ENCODE assay signal across 8 cellular contexts in the genomic region with DNA sequence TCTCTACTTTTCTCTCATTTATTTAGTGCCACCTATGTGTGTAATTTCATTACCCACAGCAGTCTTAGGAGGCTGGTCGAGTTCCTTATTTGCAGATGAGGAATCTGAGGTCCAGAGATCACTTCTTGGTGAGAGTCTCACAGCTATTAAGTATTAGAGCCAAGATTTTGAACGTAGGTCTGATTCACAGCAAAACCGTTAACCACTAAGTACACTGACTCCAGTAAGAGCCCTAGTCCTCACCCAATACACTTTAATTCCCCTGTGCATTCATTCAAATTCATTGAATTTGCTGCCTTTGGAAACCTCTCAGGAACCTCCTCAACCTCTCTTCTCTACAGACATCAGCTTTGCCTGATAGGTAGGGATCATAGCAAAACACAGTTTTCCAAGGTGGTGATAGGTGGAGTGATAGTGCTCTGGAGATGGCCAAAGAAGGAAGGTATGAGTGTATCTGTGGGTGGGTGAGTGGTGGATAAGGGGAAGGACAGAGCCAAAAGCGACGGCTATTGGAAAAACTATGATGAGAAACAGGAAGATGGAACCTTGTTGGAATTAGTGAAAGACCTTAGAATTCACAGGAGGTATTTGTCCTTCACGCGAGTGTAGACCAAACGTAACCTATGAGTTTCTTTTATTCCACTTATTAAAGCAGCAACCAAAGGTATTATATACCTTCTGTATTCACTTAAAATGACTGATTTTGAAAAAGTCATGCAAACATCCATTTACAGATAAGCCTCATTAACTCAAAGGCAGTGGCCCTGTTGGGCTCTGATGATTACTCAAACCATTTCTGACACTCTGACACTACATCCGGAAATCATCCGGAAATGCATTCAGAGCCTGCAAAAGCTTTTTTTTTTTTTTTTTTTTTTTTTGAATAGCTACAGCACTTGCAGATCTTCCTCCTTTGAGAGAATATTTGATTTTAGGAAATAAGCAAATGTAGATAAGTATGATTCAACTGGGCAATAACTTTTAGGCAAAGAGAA. TPM values are rescaled to one million over a fixed set of nuclear protein-coding genes. Genes with fewer than 3 reads are reported as not detected.
DNase-seq lines count a peak whose midpoint lies in the region; ATAC-seq and TF ChIP-seq lines count a peak whose summit lies in the region.

No MANE protein-coding gene starts in this region.

- H3K79me1 ChIP-seq in mesendoderm (ENCODE audit: low read length): no peaks in the 10 kb centered on the region

- H3K79me2 ChIP-seq in mesendoderm (ENCODE audit: control insufficient read depth, insufficient read depth, low read length): peaks cover 29% of the 10 kb centered on the region

- peak overlapping the region; percentile 51 for H3K4me3 Mint-ChIP-seq in activated CD4-positive, alpha-beta memory T cell treated with anti-CD3 and anti-CD28 coated beads, Interleukin-2, amount 10 ng/mL, durations not matched to agents 7 days and 5 days
- H3K4me3 Mint-ChIP-seq in stimulated activated naive CD8-positive, alpha-beta T cell treated with anti-CD3 and anti-CD28 coated beads, Interleukin-15, amount 100 ng/mL, for 72 hours: peak overlapping the region; percentile 53 to 68

- H3K4me1 Mint-ChIP-seq in activated CD4-positive, alpha-beta memory T cell treated with anti-CD3 and anti-CD28 coated beads, Interleukin-2, amount 10 ng/mL, durations not matched to agents 7 days and 5 days: peaks cover 64% of the 10 kb centered on the region
- peaks cover 45% of the 10 kb centered on the region for H3K4me1 Mint-ChIP-seq in stimulated activated naive CD8-positive, alpha-beta T cell treated with anti-CD3 and anti-CD28 coated beads, Interleukin-15, amount 100 ng/mL, for 72 hours

- POLR2A ChIA-PET in A673 (lab: Charles Lee; ENCODE audit: low non-redundant PET): no interaction called here
- POLR2A ChIA-PET in activated CD4-positive, alpha-beta memory T cell treated with anti-CD3 and anti-CD28 coated beads, Interleukin-2, amount 10 ng/mL, durations not matched to agents 7 days and 5 days (lab: Charles Lee): no interaction called here

- TF ChIP-seq CTCF in A673 (conservative IDR thresholded peaks at IDR 0.05; ENCODE audit: low read depth, low read length) (no peak), gastrocnemius medialis (IDR thresholded peaks at IDR 0.05 in 4 of 5, conservative IDR thresholded peaks at IDR 0.05 in 1 of 5) (no peak)

- no peak for TF ChIP-seq POLR2A in gastrocnemius medialis (IDR thresholded peaks at IDR 0.05)

- H2BK15ac ChIP-seq in mesendoderm (replicated peaks; ENCODE audit: low read depth): no peak overlapping the region

- no peak overlapping the region for H3K4me2 ChIP-seq in mesendoderm (ENCODE audit: low read length)

- no CpG with 5 or more reads among the region's 10 CpGs for WGBS in mesendoderm (ENCODE audit: extremely low coverage, insufficient coverage, low lambda C conversion rate)

- no peak overlapping the region for H3K56ac ChIP-seq in mesendoderm (ENCODE audit: low read length)

- H3K9me3 ChIP-seq in A673 (ENCODE audit: low read depth, low read length, poor library complexity, severe bottlenecking) (no peaks in the 10 kb centered on the region), gastrocnemius medialis (no peaks in the 10 kb centered on the region)

- H4K5ac ChIP-seq in mesendoderm (ENCODE audit: low read length): no peak overlapping the region

- H3K27me3 ChIP-seq in A673 (replicated peaks; ENCODE audit: insufficient read depth, low read depth, low read length, poor library complexity) (no peaks in the 10 kb centered on the region), mesendoderm (ENCODE audit: insufficient read depth, low read length, poor library complexity) (no peaks in the 10 kb centered on the region), gastrocnemius medialis (no peaks in the 10 kb centered on the region)

- no TSS peak for BruUV-seq in A673 (replicated peaks; lab: Mats Ljungman, UMichigan)

- H3K4ac ChIP-seq in mesendoderm (ENCODE audit: low read depth, low read length): no peak overlapping the region

- H3K36me3 Mint-ChIP-seq in activated CD4-positive, alpha-beta memory T cell treated with anti-CD3 and anti-CD28 coated beads, Interleukin-2, amount 10 ng/mL, durations not matched to agents 7 days and 5 days (ENCODE audit: low read depth): peaks cover 7% of the 10 kb centered on the region

- H2BK120ac ChIP-seq in mesendoderm (ENCODE audit: low read depth, low read length): no peak overlapping the region

- no peaks in the 10 kb centered on the region for H3K27me3 Mint-ChIP-seq in activated CD4-positive, alpha-beta memory T cell treated with anti-CD3 and anti-CD28 coated beads, Interleukin-2, amount 10 ng/mL, durations not matched to agents 7 days and 5 days
- no peaks in the 10 kb centered on the region for H3K27me3 Mint-ChIP-seq in stimulated activated naive CD8-positive, alpha-beta T cell treated with anti-CD3 and anti-CD28 coated beads, Interleukin-15, amount 100 ng/mL, for 72 hours

- ATAC-seq in GM18907 (IDR thresholded peaks at IDR 0.05; ENCODE audit: unreplicated experiment) (peak; percentile 89), HG03108 (IDR thresholded peaks at IDR 0.05; ENCODE audit: unreplicated experiment) (peak; percentile 79), gastrocnemius medialis (no peak)
- ATAC-seq in stimulated activated naive CD8-positive, alpha-beta T cell treated with anti-CD3 and anti-CD28 coated beads, Interleukin-15, amount 100 ng/mL, for 72 hours: peak; percentile 92

- H3K27ac Mint-ChIP-seq in activated CD4-positive, alpha-beta memory T cell treated with anti-CD3 and anti-CD28 coated beads, Interleukin-2, amount 10 ng/mL, durations not matched to agents 7 days and 5 days: peak overlapping the region; percentile 88
- H3K27ac Mint-ChIP-seq in stimulated activated naive CD8-positive, alpha-beta T cell treated with anti-CD3 and anti-CD28 coated beads, Interleukin-15, amount 100 ng/mL, for 72 hours: peak overlapping the region; percentile 34 to 85

- H3K18ac ChIP-seq in mesendoderm (ENCODE audit: low read length): no peak overlapping the region

- no peak overlapping the region for H3K9ac ChIP-seq in mesendoderm (ENCODE audit: low read length)

- no peaks in the 10 kb centered on the region for H3K9me3 Mint-ChIP-seq in activated CD4-positive, alpha-beta memory T cell treated with anti-CD3 and anti-CD28 coated beads, Interleukin-2, amount 10 ng/mL, durations not matched to agents 7 days and 5 days
- H3K9me3 Mint-ChIP-seq in stimulated activated naive CD8-positive, alpha-beta T cell treated with anti-CD3 and anti-CD28 coated beads, Interleukin-15, amount 100 ng/mL, for 72 hours: no peaks in the 10 kb centered on the region

- H3K36me3 ChIP-seq in A673 (ENCODE audit: insufficient read depth, low read length, poor library complexity, severe bottlenecking): no peaks in the 10 kb centered on the region
- H3K36me3 ChIP-seq in mesendoderm (ENCODE audit: control insufficient read depth, insufficient read depth, low read length): no peaks in the 10 kb centered on the region
- H3K36me3 ChIP-seq in gastrocnemius medialis: no peaks in the 10 kb centered on the region

- peak overlapping the region; percentile 12 for H3K4me3 ChIP-seq in A673 (ENCODE audit: low read depth, low read length, poor library complexity, severe bottlenecking)
- no peak overlapping the region for H3K4me3 ChIP-seq in mesendoderm (ENCODE audit: low read length)
- no peak overlapping the region for H3K4me3 ChIP-seq in gastrocnemius medialis

- DNase-seq in A673 (ENCODE audit: low spot score): peak; percentile 79
- DNase-seq in activated CD4-positive, alpha-beta memory T cell treated with anti-CD3 and anti-CD28 coated beads, Interleukin-2, amount 10 ng/mL, durations not matched to agents 7 days and 5 days: peak; percentile 26
- peak in 1 of 2 donors; percentile 20 for DNase-seq in stimulated activated naive CD8-positive, alpha-beta T cell treated with anti-CD3 and anti-CD28 coated beads, Interleukin-15, amount 100 ng/mL, for 72 hours
- DNase-seq in Ammon's horn (ENCODE audit: low spot score): no peak
- no peak for DNase-seq in mesendoderm
- DNase-seq in gastrocnemius medialis: no peak

- no peak overlapping the region for H2BK5ac ChIP-seq in mesendoderm (ENCODE audit: low read length)

- H2AK5ac ChIP-seq in mesendoderm (ENCODE audit: low read length): no peak overlapping the region

- in situ Hi-C loops in gastrocnemius medialis (cut with MboI; ENCODE audit: low sequenced_read_pairs in 4 of 4): loop anchor here in 1 of 4 donors (25.0 kb wide), 1 partner anchor 1719 kb away; a partner anchor contains a TSS

- CTCF ChIA-PET in A673 (lab: Charles Lee): no interaction called here
- CTCF ChIA-PET in activated CD4-positive, alpha-beta memory T cell treated with anti-CD3 and anti-CD28 coated beads, Interleukin-2, amount 10 ng/mL, durations not matched to agents 7 days and 5 days (lab: Charles Lee): no interaction called here

- H4K8ac ChIP-seq in mesendoderm (ENCODE audit: low read depth, low read length): no peak overlapping the region

- no peak overlapping the region for H3K23ac ChIP-seq in mesendoderm (ENCODE audit: low read length)

- intact Hi-C loops in A673 (cut with micrococcal nuclease; ENCODE audit: unreplicated experiment): no loop called here
- intact Hi-C loops in gastrocnemius medialis (cut with DNase I; ENCODE audit: low total_unique reads): no loop called here

- H3K27ac ChIP-seq in A673 (ENCODE audit: low read depth, low read length, poor library complexity, severe bottlenecking) (peak overlapping the region; percentile 78), mesendoderm (ENCODE audit: low read depth, low read length) (no peak overlapping the region), gastrocnemius medialis (no peak overlapping the region)

- H3K4me1 ChIP-seq in A673 (ENCODE audit: insufficient read depth, low read length, poor library complexity, severe bottlenecking): peaks cover 36% of the 10 kb centered on the region
- no peaks in the 10 kb centered on the region for H3K4me1 ChIP-seq in mesendoderm (ENCODE audit: control insufficient read depth, low read depth, low read length)
- peaks cover 11 to 18% of the 10 kb centered on the region in 2 donors for H3K4me1 ChIP-seq in gastrocnemius medialis

RNA-seq across cellular contexts. Expression of a gene that starts 6.3 kb away (rescaled TPM):
- total RNA-seq in A673 (2021) (72.9 and 77.4 TPM in 2 replicates), gastrocnemius medialis (10 to 100 TPM in 1 of 4 donors, 1 to 10 TPM in 3; 5.2 to 10.1 (median 6.7) TPM)
- total RNA-seq in activated CD4-positive, alpha-beta memory T cell treated with anti-CD3 and anti-CD28 coated beads, Interleukin-2, amount 10 ng/mL, durations not matched to agents 7 days and 5 days: 10 to 100 TPM; 55.5 to 58.7 TPM
- 27.2 TPM for polyA plus RNA-seq in mesendoderm (2013, experiment 1 of 2)
- 29.5 TPM for polyA plus RNA-seq in mesendoderm (2013, experiment 2 of 2)

Comparison
In these comparisons a context has a peak if more than half of its experiments do, and no peak if none do; other contexts are left out.
1. DNase-seq: peak in A673 (single experiment) and activated CD4-positive, alpha-beta memory T cell treated with anti-CD3 and anti-CD28 coated beads, Interleukin-2, amount 10 ng/mL, durations not matched to agents 7 days and 5 days (single experiment); none in Ammon's horn (single experiment), mesendoderm (single experiment) and gastrocnemius medialis (0 of 2).
2. ATAC-seq: peak in GM18907 (single experiment), HG03108 (single experiment) and stimulated activated naive CD8-positive, alpha-beta T cell treated with anti-CD3 and anti-CD28 coated beads, Interleukin-15, amount 100 ng/mL, for 72 hours (single experiment); none in gastrocnemius medialis (0 of 2).